ENCODE assay signal across 1 cellular context in the genomic region with DNA sequence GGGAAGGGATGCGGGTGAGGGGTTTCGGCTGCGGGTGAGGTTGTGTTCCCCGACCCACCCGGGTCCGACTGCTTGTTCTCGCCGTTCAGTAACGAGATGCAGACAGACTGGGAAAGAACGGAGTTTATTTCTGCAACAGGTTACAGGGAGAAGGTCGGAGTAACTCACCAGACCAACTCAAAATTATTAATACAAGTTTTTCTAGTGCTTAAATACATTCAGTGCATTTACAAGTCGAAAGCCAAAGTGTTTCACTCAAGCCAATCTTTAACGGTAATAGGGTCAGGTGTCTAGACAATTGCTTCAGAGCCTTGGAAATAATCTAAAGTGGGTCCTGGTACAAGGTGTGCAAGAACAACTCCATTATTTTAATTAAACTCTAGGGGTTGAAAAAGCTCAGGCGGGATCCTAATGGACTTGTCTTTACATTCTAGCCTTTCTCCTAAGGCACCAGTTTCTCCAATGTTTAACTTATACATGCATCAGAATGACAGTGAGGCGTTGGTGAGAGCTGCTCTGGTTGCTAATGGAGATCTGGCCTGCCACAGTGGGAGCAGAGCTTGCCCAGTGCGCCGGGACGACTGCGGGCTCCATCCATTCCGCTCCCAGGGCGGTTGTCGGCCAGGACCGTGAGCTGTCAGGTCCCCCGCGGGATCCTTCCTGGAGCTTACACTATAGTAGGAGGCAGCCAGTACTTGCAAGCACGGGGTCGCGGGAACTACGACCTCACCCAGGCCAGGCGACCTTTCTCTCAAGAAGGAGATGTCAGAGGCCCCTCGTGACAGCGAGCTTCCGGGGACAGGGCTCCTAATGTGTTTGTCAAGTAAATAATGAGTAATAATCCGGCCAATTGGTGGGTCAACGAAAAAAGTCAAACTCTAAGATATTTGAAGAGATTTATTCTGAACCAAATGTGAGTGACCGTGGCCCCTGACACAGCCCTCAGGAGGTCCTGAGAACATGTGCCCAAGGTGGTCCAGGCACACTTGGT.
A peak's percentile ranks its signal among the peaks of the same experiment; 100 is the strongest.
TF ChIP-seq lines count a peak whose summit lies in the region.

No MANE protein-coding gene starts in this region.

TF ChIP-seq in K562, 482 proteins besides CTCF, POLR2A, EP300 and RAD21 (continues in another document):
- TF ChIP-seq RFX1 (IDR thresholded peaks at IDR 0.05): peak; percentile 65
- TF ChIP-seq RCOR1 (IDR thresholded peaks at IDR 0.05; ENCODE audit: borderline replicate concordance in 1 of 2, low read depth in 2 of 2, low read length in 2 of 2): 0 out of 4 replicates have a peak, but pooled peaks of 1 of the 2 experiments have one; percentile 3
- TF ChIP-seq GTF2E2 (tag; IDR thresholded peaks at IDR 0.05): 0 out of 2 replicates have a peak, but pooled peaks have one; percentile 40
- TF ChIP-seq, protein P1, sequence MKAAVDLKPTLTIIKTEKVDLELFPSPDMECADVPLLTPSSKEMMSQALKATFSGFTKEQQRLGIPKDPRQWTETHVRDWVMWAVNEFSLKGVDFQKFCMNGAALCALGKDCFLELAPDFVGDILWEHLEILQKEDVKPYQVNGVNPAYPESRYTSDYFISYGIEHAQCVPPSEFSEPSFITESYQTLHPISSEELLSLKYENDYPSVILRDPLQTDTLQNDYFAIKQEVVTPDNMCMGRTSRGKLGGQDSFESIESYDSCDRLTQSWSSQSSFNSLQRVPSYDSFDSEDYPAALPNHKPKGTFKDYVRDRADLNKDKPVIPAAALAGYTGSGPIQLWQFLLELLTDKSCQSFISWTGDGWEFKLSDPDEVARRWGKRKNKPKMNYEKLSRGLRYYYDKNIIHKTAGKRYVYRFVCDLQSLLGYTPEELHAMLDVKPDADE (conservative IDR thresholded peaks at IDR 0.05; ENCODE audit: control insufficient read depth, low read depth, low read length): 0 out of 2 replicates have a peak, but pooled peaks have one; percentile 2
- TF ChIP-seq, protein P2, sequence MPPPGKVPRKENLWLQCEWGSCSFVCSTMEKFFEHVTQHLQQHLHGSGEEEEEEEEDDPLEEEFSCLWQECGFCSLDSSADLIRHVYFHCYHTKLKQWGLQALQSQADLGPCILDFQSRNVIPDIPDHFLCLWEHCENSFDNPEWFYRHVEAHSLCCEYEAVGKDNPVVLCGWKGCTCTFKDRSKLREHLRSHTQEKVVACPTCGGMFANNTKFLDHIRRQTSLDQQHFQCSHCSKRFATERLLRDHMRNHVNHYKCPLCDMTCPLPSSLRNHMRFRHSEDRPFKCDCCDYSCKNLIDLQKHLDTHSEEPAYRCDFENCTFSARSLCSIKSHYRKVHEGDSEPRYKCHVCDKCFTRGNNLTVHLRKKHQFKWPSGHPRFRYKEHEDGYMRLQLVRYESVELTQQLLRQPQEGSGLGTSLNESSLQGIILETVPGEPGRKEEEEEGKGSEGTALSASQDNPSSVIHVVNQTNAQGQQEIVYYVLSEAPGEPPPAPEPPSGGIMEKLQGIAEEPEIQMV (tag; conservative IDR thresholded peaks at IDR 0.05; ENCODE audit: low read depth): no peak
- TF ChIP-seq, protein P3, sequence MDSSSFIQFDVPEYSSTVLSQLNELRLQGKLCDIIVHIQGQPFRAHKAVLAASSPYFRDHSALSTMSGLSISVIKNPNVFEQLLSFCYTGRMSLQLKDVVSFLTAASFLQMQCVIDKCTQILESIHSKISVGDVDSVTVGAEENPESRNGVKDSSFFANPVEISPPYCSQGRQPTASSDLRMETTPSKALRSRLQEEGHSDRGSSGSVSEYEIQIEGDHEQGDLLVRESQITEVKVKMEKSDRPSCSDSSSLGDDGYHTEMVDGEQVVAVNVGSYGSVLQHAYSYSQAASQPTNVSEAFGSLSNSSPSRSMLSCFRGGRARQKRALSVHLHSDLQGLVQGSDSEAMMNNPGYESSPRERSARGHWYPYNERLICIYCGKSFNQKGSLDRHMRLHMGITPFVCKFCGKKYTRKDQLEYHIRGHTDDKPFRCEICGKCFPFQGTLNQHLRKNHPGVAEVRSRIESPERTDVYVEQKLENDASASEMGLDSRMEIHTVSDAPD (CRISPR knock-in tag; IDR thresholded peaks at IDR 0.05): no peak
- TF ChIP-seq ZNF507 (tag; conservative IDR thresholded peaks at IDR 0.05): no peak
- TF ChIP-seq, protein P4, sequence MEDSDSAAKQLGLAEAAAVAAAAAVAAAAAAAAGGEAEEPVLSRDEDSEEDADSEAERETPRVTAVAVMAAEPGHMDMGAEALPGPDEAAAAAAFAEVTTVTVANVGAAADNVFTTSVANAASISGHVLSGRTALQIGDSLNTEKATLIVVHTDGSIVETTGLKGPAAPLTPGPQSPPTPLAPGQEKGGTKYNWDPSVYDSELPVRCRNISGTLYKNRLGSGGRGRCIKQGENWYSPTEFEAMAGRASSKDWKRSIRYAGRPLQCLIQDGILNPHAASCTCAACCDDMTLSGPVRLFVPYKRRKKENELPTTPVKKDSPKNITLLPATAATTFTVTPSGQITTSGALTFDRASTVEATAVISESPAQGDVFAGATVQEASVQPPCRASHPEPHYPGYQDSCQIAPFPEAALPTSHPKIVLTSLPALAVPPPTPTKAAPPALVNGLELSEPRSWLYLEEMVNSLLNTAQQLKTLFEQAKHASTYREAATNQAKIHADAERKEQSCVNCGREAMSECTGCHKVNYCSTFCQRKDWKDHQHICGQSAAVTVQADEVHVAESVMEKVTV (CRISPR knock-in tag; IDR thresholded peaks at IDR 0.05): no peak
- 0 out of 2 replicates have a peak, but pooled peaks have one; percentile 13 for TF ChIP-seq CTBP1 (IDR thresholded peaks at IDR 0.05; ENCODE audit: borderline replicate concordance)
- no peak for TF ChIP-seq ZFX (CRISPR knock-in tag; IDR thresholded peaks at IDR 0.05)
- peak; percentile 26; the same call in 1 of the 2 replicates for TF ChIP-seq ZBTB7A (IDR thresholded peaks at IDR 0.05; ENCODE audit: borderline replicate concordance, control insufficient read depth, low read depth, low read length)
- TF ChIP-seq, protein P5, sequence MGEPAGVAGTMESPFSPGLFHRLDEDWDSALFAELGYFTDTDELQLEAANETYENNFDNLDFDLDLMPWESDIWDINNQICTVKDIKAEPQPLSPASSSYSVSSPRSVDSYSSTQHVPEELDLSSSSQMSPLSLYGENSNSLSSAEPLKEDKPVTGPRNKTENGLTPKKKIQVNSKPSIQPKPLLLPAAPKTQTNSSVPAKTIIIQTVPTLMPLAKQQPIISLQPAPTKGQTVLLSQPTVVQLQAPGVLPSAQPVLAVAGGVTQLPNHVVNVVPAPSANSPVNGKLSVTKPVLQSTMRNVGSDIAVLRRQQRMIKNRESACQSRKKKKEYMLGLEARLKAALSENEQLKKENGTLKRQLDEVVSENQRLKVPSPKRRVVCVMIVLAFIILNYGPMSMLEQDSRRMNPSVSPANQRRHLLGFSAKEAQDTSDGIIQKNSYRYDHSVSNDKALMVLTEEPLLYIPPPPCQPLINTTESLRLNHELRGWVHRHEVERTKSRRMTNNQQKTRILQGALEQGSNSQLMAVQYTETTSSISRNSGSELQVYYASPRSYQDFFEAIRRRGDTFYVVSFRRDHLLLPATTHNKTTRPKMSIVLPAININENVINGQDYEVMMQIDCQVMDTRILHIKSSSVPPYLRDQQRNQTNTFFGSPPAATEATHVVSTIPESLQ (CRISPR knock-in tag; IDR thresholded peaks at IDR 0.05): peak; percentile 4; the same call in 1 of the 2 replicates
- TF ChIP-seq, protein P6, sequence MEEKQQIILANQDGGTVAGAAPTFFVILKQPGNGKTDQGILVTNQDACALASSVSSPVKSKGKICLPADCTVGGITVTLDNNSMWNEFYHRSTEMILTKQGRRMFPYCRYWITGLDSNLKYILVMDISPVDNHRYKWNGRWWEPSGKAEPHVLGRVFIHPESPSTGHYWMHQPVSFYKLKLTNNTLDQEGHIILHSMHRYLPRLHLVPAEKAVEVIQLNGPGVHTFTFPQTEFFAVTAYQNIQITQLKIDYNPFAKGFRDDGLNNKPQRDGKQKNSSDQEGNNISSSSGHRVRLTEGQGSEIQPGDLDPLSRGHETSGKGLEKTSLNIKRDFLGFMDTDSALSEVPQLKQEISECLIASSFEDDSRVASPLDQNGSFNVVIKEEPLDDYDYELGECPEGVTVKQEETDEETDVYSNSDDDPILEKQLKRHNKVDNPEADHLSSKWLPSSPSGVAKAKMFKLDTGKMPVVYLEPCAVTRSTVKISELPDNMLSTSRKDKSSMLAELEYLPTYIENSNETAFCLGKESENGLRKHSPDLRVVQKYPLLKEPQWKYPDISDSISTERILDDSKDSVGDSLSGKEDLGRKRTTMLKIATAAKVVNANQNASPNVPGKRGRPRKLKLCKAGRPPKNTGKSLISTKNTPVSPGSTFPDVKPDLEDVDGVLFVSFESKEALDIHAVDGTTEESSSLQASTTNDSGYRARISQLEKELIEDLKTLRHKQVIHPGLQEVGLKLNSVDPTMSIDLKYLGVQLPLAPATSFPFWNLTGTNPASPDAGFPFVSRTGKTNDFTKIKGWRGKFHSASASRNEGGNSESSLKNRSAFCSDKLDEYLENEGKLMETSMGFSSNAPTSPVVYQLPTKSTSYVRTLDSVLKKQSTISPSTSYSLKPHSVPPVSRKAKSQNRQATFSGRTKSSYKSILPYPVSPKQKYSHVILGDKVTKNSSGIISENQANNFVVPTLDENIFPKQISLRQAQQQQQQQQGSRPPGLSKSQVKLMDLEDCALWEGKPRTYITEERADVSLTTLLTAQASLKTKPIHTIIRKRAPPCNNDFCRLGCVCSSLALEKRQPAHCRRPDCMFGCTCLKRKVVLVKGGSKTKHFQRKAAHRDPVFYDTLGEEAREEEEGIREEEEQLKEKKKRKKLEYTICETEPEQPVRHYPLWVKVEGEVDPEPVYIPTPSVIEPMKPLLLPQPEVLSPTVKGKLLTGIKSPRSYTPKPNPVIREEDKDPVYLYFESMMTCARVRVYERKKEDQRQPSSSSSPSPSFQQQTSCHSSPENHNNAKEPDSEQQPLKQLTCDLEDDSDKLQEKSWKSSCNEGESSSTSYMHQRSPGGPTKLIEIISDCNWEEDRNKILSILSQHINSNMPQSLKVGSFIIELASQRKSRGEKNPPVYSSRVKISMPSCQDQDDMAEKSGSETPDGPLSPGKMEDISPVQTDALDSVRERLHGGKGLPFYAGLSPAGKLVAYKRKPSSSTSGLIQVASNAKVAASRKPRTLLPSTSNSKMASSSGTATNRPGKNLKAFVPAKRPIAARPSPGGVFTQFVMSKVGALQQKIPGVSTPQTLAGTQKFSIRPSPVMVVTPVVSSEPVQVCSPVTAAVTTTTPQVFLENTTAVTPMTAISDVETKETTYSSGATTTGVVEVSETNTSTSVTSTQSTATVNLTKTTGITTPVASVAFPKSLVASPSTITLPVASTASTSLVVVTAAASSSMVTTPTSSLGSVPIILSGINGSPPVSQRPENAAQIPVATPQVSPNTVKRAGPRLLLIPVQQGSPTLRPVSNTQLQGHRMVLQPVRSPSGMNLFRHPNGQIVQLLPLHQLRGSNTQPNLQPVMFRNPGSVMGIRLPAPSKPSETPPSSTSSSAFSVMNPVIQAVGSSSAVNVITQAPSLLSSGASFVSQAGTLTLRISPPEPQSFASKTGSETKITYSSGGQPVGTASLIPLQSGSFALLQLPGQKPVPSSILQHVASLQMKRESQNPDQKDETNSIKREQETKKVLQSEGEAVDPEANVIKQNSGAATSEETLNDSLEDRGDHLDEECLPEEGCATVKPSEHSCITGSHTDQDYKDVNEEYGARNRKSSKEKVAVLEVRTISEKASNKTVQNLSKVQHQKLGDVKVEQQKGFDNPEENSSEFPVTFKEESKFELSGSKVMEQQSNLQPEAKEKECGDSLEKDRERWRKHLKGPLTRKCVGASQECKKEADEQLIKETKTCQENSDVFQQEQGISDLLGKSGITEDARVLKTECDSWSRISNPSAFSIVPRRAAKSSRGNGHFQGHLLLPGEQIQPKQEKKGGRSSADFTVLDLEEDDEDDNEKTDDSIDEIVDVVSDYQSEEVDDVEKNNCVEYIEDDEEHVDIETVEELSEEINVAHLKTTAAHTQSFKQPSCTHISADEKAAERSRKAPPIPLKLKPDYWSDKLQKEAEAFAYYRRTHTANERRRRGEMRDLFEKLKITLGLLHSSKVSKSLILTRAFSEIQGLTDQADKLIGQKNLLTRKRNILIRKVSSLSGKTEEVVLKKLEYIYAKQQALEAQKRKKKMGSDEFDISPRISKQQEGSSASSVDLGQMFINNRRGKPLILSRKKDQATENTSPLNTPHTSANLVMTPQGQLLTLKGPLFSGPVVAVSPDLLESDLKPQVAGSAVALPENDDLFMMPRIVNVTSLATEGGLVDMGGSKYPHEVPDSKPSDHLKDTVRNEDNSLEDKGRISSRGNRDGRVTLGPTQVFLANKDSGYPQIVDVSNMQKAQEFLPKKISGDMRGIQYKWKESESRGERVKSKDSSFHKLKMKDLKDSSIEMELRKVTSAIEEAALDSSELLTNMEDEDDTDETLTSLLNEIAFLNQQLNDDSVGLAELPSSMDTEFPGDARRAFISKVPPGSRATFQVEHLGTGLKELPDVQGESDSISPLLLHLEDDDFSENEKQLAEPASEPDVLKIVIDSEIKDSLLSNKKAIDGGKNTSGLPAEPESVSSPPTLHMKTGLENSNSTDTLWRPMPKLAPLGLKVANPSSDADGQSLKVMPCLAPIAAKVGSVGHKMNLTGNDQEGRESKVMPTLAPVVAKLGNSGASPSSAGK (IDR thresholded peaks at IDR 0.05): peak; percentile 65
- TF ChIP-seq ZNF263 (CRISPR knock-in tag; IDR thresholded peaks at IDR 0.05; ENCODE audit: borderline replicate concordance): 0 out of 2 replicates have a peak, but pooled peaks have one; percentile 40
